In genomic region chr4:101103381-101104142, GRCh38 we compare ENCODE assay signal across 7 cellular contexts.
DNase-seq lines count a peak whose midpoint lies in the region; ATAC-seq and TF ChIP-seq lines count a peak whose summit lies in the region.

No MANE protein-coding gene starts in this region.

- H3K9ac ChIP-seq in Karpas-422 (ENCODE audit: low read length): no peak overlapping the region

- DNase-seq in NOMO-1 treated with DMSO at 0.1 percent for 48 hours (lab: John Stamatoyannopoulos, UW; ENCODE audit: unreplicated experiment): peak; percentile 83
- DNase-seq in erythroblast (lab: John Stamatoyannopoulos, UW): peak; percentile 12 to 65
- DNase-seq in suprapubic skin (ENCODE audit: low spot score in 2 of 2): no peak
- no peak for DNase-seq in Karpas-422
- DNase-seq in NCI-H1417 (lab: John Stamatoyannopoulos, UW): no peak

- no peak overlapping the region for H3K4me2 ChIP-seq in Karpas-422 (ENCODE audit: low read depth, low read length, poor library complexity, severe bottlenecking)

- no peaks in the 10 kb centered on the region for H3K9me2 ChIP-seq in Karpas-422 (replicated peaks; ENCODE audit: insufficient read depth, low read length)

- H3K27ac ChIP-seq in suprapubic skin (peak overlapping the region; percentile 12), Karpas-422 (ENCODE audit: low read length) (no peak overlapping the region)

- peak; percentile 89 for ATAC-seq in GM18870 (IDR thresholded peaks at IDR 0.05; ENCODE audit: unreplicated experiment)
- ATAC-seq in HG02798 (IDR thresholded peaks at IDR 0.05; ENCODE audit: poor library complexity, unreplicated experiment): peak; percentile 87

- no peak for TF ChIP-seq CTCF in suprapubic skin (IDR thresholded peaks at IDR 0.05)

- no peak for TF ChIP-seq EP300 in suprapubic skin (IDR thresholded peaks at IDR 0.05)

- no peaks in the 10 kb centered on the region for H3K9me3 ChIP-seq in suprapubic skin
- H3K9me3 ChIP-seq in Karpas-422 (ENCODE audit: low read length): no peaks in the 10 kb centered on the region

- no peak overlapping the region for H2AFZ ChIP-seq in Karpas-422 (ENCODE audit: low read length)

- H3K36me3 ChIP-seq in suprapubic skin (peaks cover 6% of the 10 kb centered on the region), Karpas-422 (ENCODE audit: insufficient read depth, low read length) (no peaks in the 10 kb centered on the region)

- H3K4me3 ChIP-seq in suprapubic skin (no peak overlapping the region), Karpas-422 (ENCODE audit: low read length) (no peak overlapping the region)

- TF ChIP-seq POLR2A in erythroblast (IDR thresholded peaks at IDR 0.05; ENCODE audit: low read length) (no peak), suprapubic skin (IDR thresholded peaks at IDR 0.05) (no peak)

- WGBS in suprapubic skin: 23% methylated on average over 4 of the region's 4 CpGs

- H4K20me1 ChIP-seq in Karpas-422 (ENCODE audit: insufficient read depth, low read depth, low read length): no peaks in the 10 kb centered on the region

- H3K79me2 ChIP-seq in Karpas-422 (ENCODE audit: low read length): no peaks in the 10 kb centered on the region

- H3K27me3 ChIP-seq in suprapubic skin (no peaks in the 10 kb centered on the region), Karpas-422 (ENCODE audit: low read length) (no peaks in the 10 kb centered on the region)

- peaks cover 33% of the 10 kb centered on the region for H3K4me1 ChIP-seq in suprapubic skin
- no peaks in the 10 kb centered on the region for H3K4me1 ChIP-seq in Karpas-422 (ENCODE audit: low read length)

Comparison
In these comparisons a context has a peak if more than half of its experiments do, and no peak if none do; other contexts are left out.
1. DNase-seq: peak in NOMO-1 treated with DMSO at 0.1 percent for 48 hours (single experiment) and erythroblast (2 of 2); none in suprapubic skin (0 of 2), Karpas-422 (single experiment) and NCI-H1417 (0 of 3).